In genomic region chr17:58279016-58279671, GRCh38 we compare ENCODE assay signal across 14 cellular contexts. TPM values are rescaled to one million over a fixed set of nuclear protein-coding genes. Genes with fewer than 3 reads are reported as not detected.
DNase-seq lines count a peak whose midpoint lies in the region; ATAC-seq, FAIRE-seq and TF ChIP-seq lines count a peak whose summit lies in the region.
"Had no signal": no experiment of that assay in that cellular context is flagged by ENCODE, and none has a peak within 500 bp of the region (broad histone marks: within the 10 kb centered on the region; RNA-seq: fewer than 3 reads in every experiment).

No MANE protein-coding gene starts in this region.

- H3K4me1 ChIP-seq in skeletal muscle satellite cell (ENCODE audit: control insufficient read depth, insufficient read depth, low read length) = peaks cover 9% of the 10 kb centered on the region

- DNase-seq in LHCN-M2 (ENCODE audit: low read depth) (peak; percentile 49), cardiac fibroblast (ENCODE audit: low read depth in 2 of 2) (peak; percentile 42 to 46), left colon (peak in 1 of 2 donors; percentile 18), GOT3 (lab: John Stamatoyannopoulos, UW) (no peak), RCC 7860 (ENCODE audit: low spot score) (no peak)
- DNase-seq in stimulated activated CD4-positive, alpha-beta T cell treated with anti-CD3 and anti-CD28 coated beads, Interleukin-4, amount 100 ng/mL, for 24 hours = no peak
- DNase-seq: activated effector memory CD4-positive, alpha-beta T cell treated with Interleukin-2 at 50 U/mL for 16 hours; naive B cell; NCI-H524 had no signal

- H3K9me3 ChIP-seq in skeletal muscle satellite cell (replicated peaks; ENCODE audit: low read length) = no peaks in the 10 kb centered on the region

- ATAC-seq in left colon (peak; percentile 23), GM21717 (IDR thresholded peaks at IDR 0.05; ENCODE audit: unreplicated experiment) (no peak)

- H3K36me3 ChIP-seq in skeletal muscle satellite cell (ENCODE audit: insufficient read depth, low read length) = no peaks in the 10 kb centered on the region

- H3K4me3 ChIP-seq in cardiac fibroblast (replicated peaks in 1 of 2; ENCODE audit: low read depth in 2 of 2, low read length in 2 of 2) = no peak overlapping the region
- peak overlapping the region; percentile 45 for H3K4me3 ChIP-seq in skeletal muscle satellite cell (ENCODE audit: low read length)

- intact Hi-C loops in left colon (cut with DNase I, micrococcal nuclease) = no loop called here

- H3K4me2 ChIP-seq in skeletal muscle satellite cell (ENCODE audit: low read length) = peak overlapping the region; percentile 67

- TF ChIP-seq CTCF in cardiac fibroblast (IDR thresholded peaks at IDR 0.05; ENCODE audit: low read depth, low read length) = no peak

- no peak overlapping the region for H3K9ac ChIP-seq in skeletal muscle satellite cell (ENCODE audit: low read depth, low read length)

- FAIRE-seq in RCC 7860 (lab: Jason Lieb, UNC) = no peak
- FAIRE-seq: endothelial cell of umbilical vein had no signal

- peaks cover 29% of the 10 kb centered on the region for H3K27me3 ChIP-seq in skeletal muscle satellite cell (ENCODE audit: control insufficient read depth, insufficient read depth, low read length)

RNA-seq across cellular contexts. Expression of gene MPO, which starts 1.6 kb away (rescaled TPM):
- total RNA-seq in LHCN-M2 (2014; rRNA removed) (not detected in 2 replicates), left colon (under 1 TPM in 1 of 2 donors, not detected in 1; 0.45 TPM)
- polyA plus RNA-seq in LHCN-M2 (2012) = not detected
- not detected in 2 replicates for total RNA-seq in skeletal muscle satellite cell (2012; rRNA removed)
- total RNA-seq: endothelial cell of umbilical vein, G401 had no signal
- polyA plus RNA-seq: endothelial cell of umbilical vein, IgD-negative memory B cell had no signal

RNA-seq across cellular contexts. Expression of gene LPO, which starts 40.8 kb away (rescaled TPM):
- total RNA-seq in LHCN-M2 (2014; rRNA removed) (not detected in 2 replicates), left colon (not detected)
- polyA plus RNA-seq in LHCN-M2 (2012) = not detected
- not detected in 2 replicates for total RNA-seq in skeletal muscle satellite cell (2012; rRNA removed)
- total RNA-seq: endothelial cell of umbilical vein, G401 had no signal
- polyA plus RNA-seq: endothelial cell of umbilical vein, IgD-negative memory B cell had no signal

RNA-seq across cellular contexts. Expression of gene TSPOAP1, which starts 49.5 kb away (rescaled TPM):
- 0.06 and 0.11 TPM in 2 replicates for total RNA-seq in LHCN-M2 (2014; rRNA removed)
- polyA plus RNA-seq in LHCN-M2 (2012) = 0.07 TPM
- total RNA-seq in left colon = 1 to 10 TPM; 6.1 to 7.9 TPM
- not detected in 2 replicates for total RNA-seq in skeletal muscle satellite cell (2012; rRNA removed)
- total RNA-seq: endothelial cell of umbilical vein, G401 had no signal
- polyA plus RNA-seq: endothelial cell of umbilical vein had no signal

Comparison
In these comparisons a context has a peak if more than half of its experiments do, and no peak if none do; other contexts are left out.
1. DNase-seq: peak in LHCN-M2 (single experiment) and cardiac fibroblast (2 of 2); none in GOT3 (single experiment), RCC 7860 (single experiment) and stimulated activated CD4-positive, alpha-beta T cell treated with anti-CD3 and anti-CD28 coated beads, Interleukin-4, amount 100 ng/mL, for 24 hours (single experiment).